In genomic region chr1:169363046-169363756, GRCh38 we compare ENCODE assay signal across 8 cellular contexts. TPM values are rescaled to one million over a fixed set of nuclear protein-coding genes. Genes with fewer than 3 reads are reported as not detected.
DNase-seq lines count a peak whose midpoint lies in the region; ATAC-seq, FAIRE-seq and TF ChIP-seq lines count a peak whose summit lies in the region.

No MANE protein-coding gene starts in this region.

- H3K36me3 Mint-ChIP-seq in HFFc6 (ENCODE audit: low read depth): peaks cover 8% of the 10 kb centered on the region
- H3K36me3 Mint-ChIP-seq in T-helper 2 cell treated with Interferon-gamma antibody and Interleukin-4, amounts not matched to agents 5 μg/mL and 100 μg/mL, for 36 hours (ENCODE audit: low read depth): peaks cover 11% of the 10 kb centered on the region

- H3K27ac Mint-ChIP-seq in HFFc6: peak overlapping the region; percentile 92
- H3K27ac Mint-ChIP-seq in T-helper 2 cell treated with Interferon-gamma antibody and Interleukin-4, amounts not matched to agents 5 μg/mL and 100 μg/mL, for 36 hours: peak overlapping the region; percentile 80

- peaks cover 12% of the 10 kb centered on the region for H3K4me1 Mint-ChIP-seq in HFFc6 (ENCODE audit: low read depth)
- H3K4me1 Mint-ChIP-seq in T-helper 2 cell treated with Interferon-gamma antibody and Interleukin-4, amounts not matched to agents 5 μg/mL and 100 μg/mL, for 36 hours (ENCODE audit: low read depth): peaks cover 23% of the 10 kb centered on the region

- TF ChIP-seq POLR2A in GM12892 (IDR thresholded peaks at IDR 0.05; ENCODE audit: low read depth, low read length): no peak

- no peak for ATAC-seq in HG03457 (IDR thresholded peaks at IDR 0.05; ENCODE audit: unreplicated experiment)

- TF ChIP-seq CTCF in HFFc6 (IDR thresholded peaks at IDR 0.05) (no peak), kidney epithelial cell (IDR thresholded peaks at IDR 0.05; ENCODE audit: insufficient read depth, low read length, poor library complexity, severe bottlenecking) (no peak)

- H3K9me3 Mint-ChIP-seq in HFFc6: peaks cover 6% of the 10 kb centered on the region; the same call in 1 of the 2 replicates
- H3K9me3 Mint-ChIP-seq in T-helper 2 cell treated with Interferon-gamma antibody and Interleukin-4, amounts not matched to agents 5 μg/mL and 100 μg/mL, for 36 hours: no peaks in the 10 kb centered on the region

- H3K27me3 Mint-ChIP-seq in HFFc6 (ENCODE audit: insufficient read depth): no peaks in the 10 kb centered on the region
- no peaks in the 10 kb centered on the region for H3K27me3 Mint-ChIP-seq in T-helper 2 cell treated with Interferon-gamma antibody and Interleukin-4, amounts not matched to agents 5 μg/mL and 100 μg/mL, for 36 hours (ENCODE audit: low read depth)

- H3K4me3 Mint-ChIP-seq in HFFc6: peak overlapping the region; percentile 65
- peak overlapping the region; percentile 40 for H3K4me3 Mint-ChIP-seq in T-helper 2 cell treated with Interferon-gamma antibody and Interleukin-4, amounts not matched to agents 5 μg/mL and 100 μg/mL, for 36 hours

- peak; percentile 84 for FAIRE-seq in GM12892 (lab: Jason Lieb, UNC)

- H3K27me3 ChIP-seq in kidney epithelial cell (ENCODE audit: control insufficient read depth, insufficient read depth, low read length): no peaks in the 10 kb centered on the region

- H3K4me3 ChIP-seq in kidney epithelial cell (ENCODE audit: low read depth, low read length): no peak overlapping the region

- no peak for DNase-seq in GM12892 (ENCODE audit: insufficient read length)
- DNase-seq in HFFc6: peak; percentile 81
- peak; percentile 69 for DNase-seq in T-helper 2 cell treated with Interferon-gamma antibody and Interleukin-4, amounts not matched to agents 5 μg/mL and 100 μg/mL, for 36 hours (ENCODE audit: low spot score)
- peak; percentile 72 for DNase-seq in kidney epithelial cell (ENCODE audit: low read depth)
- DNase-seq in OCI-M1 (lab: John Stamatoyannopoulos, UW): no peak
- DNase-seq in HuH-7 (ENCODE audit: low spot score): no peak
- DNase-seq in SKM-1 (lab: John Stamatoyannopoulos, UW; ENCODE audit: unreplicated experiment): no peak

- no peaks in the 10 kb centered on the region for H3K36me3 ChIP-seq in kidney epithelial cell (ENCODE audit: control insufficient read depth, insufficient read depth, low read length)

RNA-seq across cellular contexts. Expression of gene NME7, which starts 4.4 kb away (rescaled TPM):
- polyA plus RNA-seq in GM12892 (2012; ENCODE audit: missing spikeins): 21.9 TPM
- 10 to 100 TPM; 16.0 to 22.2 (median 18.7) TPM for total RNA-seq in HFFc6 (2021; fragmentation: NEBNext Ultra II Directional; extraction: Animal tissue kit (Norgen Biotek cat#: 25700))
- total RNA-seq in kidney epithelial cell: 23.6 and 24.4 TPM in 2 replicates

RNA-seq across cellular contexts. Expression of gene BLZF1, which starts 4.8 kb away (rescaled TPM):
- 8.3 TPM for polyA plus RNA-seq in GM12892 (2012; ENCODE audit: missing spikeins)
- total RNA-seq in HFFc6 (2021; fragmentation: NEBNext Ultra II Directional; extraction: Animal tissue kit (Norgen Biotek cat#: 25700)): 10 to 100 TPM; 33.2 to 37.3 (median 35.9) TPM
- total RNA-seq in kidney epithelial cell: 30.5 and 33.0 TPM in 2 replicates

Comparison
In these comparisons a context has a peak if more than half of its experiments do, and no peak if none do; other contexts are left out.
1. DNase-seq: peak in HFFc6 (single experiment), T-helper 2 cell treated with Interferon-gamma antibody and Interleukin-4, amounts not matched to agents 5 μg/mL and 100 μg/mL, for 36 hours (single experiment) and kidney epithelial cell (single experiment); none in GM12892 (single experiment), OCI-M1 (single experiment), HuH-7 (single experiment) and SKM-1 (single experiment).